ENCODE assay signal across 17 cellular contexts in the genomic region with DNA sequence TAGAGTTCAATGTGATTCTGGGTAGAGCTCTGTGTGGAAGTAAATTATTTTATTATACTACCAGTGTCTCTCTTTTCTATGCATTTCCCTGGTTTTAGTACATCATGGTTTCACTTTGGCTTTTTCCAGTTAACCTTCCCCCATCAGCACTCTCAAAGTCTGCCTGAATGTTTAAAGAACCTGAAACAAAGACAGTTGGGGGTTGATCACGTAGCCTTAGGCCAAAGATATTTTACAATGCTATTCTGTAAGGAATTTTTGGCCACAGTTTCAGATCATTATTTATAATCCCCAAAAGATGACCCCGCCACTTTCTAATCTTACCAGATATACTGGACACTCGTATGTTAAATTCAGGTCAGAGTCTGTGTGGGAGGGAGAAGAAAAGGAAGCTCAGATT.
DNase-seq lines count a peak whose midpoint lies in the region; ATAC-seq and TF ChIP-seq lines count a peak whose summit lies in the region.
"Had no signal": no experiment of that assay in that cellular context is flagged by ENCODE, and none has a peak within 500 bp of the region (broad histone marks: within the 10 kb centered on the region; RNA-seq: fewer than 3 reads in every experiment).

No MANE protein-coding gene starts in this region.

- ATAC-seq in SK-N-SH treated with all-trans-retinoic acid at 6 μM for 48 hours (no peak), GM18858 (IDR thresholded peaks at IDR 0.05; ENCODE audit: unreplicated experiment) (no peak), GM21717 (IDR thresholded peaks at IDR 0.05; ENCODE audit: unreplicated experiment) (no peak), GM18520 (IDR thresholded peaks at IDR 0.05; ENCODE audit: unreplicated experiment) (no peak), HG02973 (IDR thresholded peaks at IDR 0.05; ENCODE audit: unreplicated experiment) (no peak)
- ATAC-seq: Panc1, Right ventricle myocardium inferior had no signal

- H3K27me3 ChIP-seq in iPS-20b (ENCODE audit: insufficient read depth, low read length): no peaks in the 10 kb centered on the region

- H3K4me1 ChIP-seq in iPS-20b (ENCODE audit: insufficient read depth, low read length): peaks cover 15% of the 10 kb centered on the region; the same call in 1 of the 2 replicates

- H3K36me3 ChIP-seq in iPS-20b (ENCODE audit: insufficient read depth, low read depth, low read length): no peaks in the 10 kb centered on the region
- H3K36me3 ChIP-seq: HAP-1 had no signal

- H3K27me3 Mint-ChIP-seq in osteocyte (ENCODE audit: unreplicated experiment): no peaks in the 10 kb centered on the region

- H3K9ac ChIP-seq in iPS-20b (ENCODE audit: low read depth, low read length): no peak overlapping the region

- peaks cover 40% of the 10 kb centered on the region for H3K4me1 Mint-ChIP-seq in osteocyte (ENCODE audit: unreplicated experiment)

- no peak for TF ChIP-seq CTCF in osteocyte (IDR thresholded peaks at IDR 0.05)

- DNase-seq in COLO829 (ENCODE audit: low spot score) (peak; percentile 9), osteocyte (ENCODE audit: extremely low spot score, unreplicated experiment) (no peak)
- DNase-seq: Calu3, DMS79 treated with DMSO at 0.1 percent for 48 hours, NCI-H1436, NCI-H2029 treated with DMSO at 0.1 percent for 48 hours, NCI-H510A had no signal

- H3K9me3 ChIP-seq in iPS-20b (ENCODE audit: insufficient read depth, low read depth, low read length): no peaks in the 10 kb centered on the region
- H3K9me3 ChIP-seq: HAP-1 had no signal

- H3K4me3 Mint-ChIP-seq in osteocyte (ENCODE audit: unreplicated experiment): no peak overlapping the region

- no peak overlapping the region for H3K27ac ChIP-seq in iPS-20b (ENCODE audit: low read length)
- H3K27ac ChIP-seq: C4-2B had no signal

- no peaks in the 10 kb centered on the region for H3K9me3 Mint-ChIP-seq in osteocyte (ENCODE audit: unreplicated experiment)

- peak overlapping the region; percentile 58 for H3K27ac Mint-ChIP-seq in osteocyte (ENCODE audit: unreplicated experiment)

- peak overlapping the region; percentile 41; the same call in 1 of the 2 replicates for H3K4me3 ChIP-seq in iPS-20b (ENCODE audit: low read length)
- H3K4me3 ChIP-seq: HAP-1 had no signal

- no peaks in the 10 kb centered on the region for H3K36me3 Mint-ChIP-seq in osteocyte (ENCODE audit: unreplicated experiment)

TF ChIP-seq in SK-N-SH treated with all-trans-retinoic acid at 6 μM for 48 hours, 23 proteins besides CTCF, POLR2A, EP300 and RAD21:
- TF ChIP-seq CSDC2 (CRISPR knock-in tag; IDR thresholded peaks at IDR 0.05) (peak; percentile 92; the same call in 1 of the 2 replicates), CSRNP3 (CRISPR knock-in tag; IDR thresholded peaks at IDR 0.05) (no peak), ISL1 (CRISPR knock-in tag; IDR thresholded peaks at IDR 0.05) (peak; percentile 65), ESRRG (CRISPR knock-in tag; IDR thresholded peaks at IDR 0.05) (no peak), ZNF565 (CRISPR knock-in tag; conservative IDR thresholded peaks at IDR 0.05; ENCODE audit: low read depth) (no peak), BACH2 (CRISPR knock-in tag; IDR thresholded peaks at IDR 0.05; ENCODE audit: borderline replicate concordance) (no peak), PATZ1 (CRISPR knock-in tag; IDR thresholded peaks at IDR 0.05; ENCODE audit: borderline replicate concordance) (no peak)
